8 cellular contexts compared by ENCODE assay signal in genomic region chr14:23539209-23539866, GRCh38. TPM values are rescaled to one million over a fixed set of nuclear protein-coding genes. Genes with fewer than 3 reads are reported as not detected.
DNase-seq lines count a peak whose midpoint lies in the region; ATAC-seq and TF ChIP-seq lines count a peak whose summit lies in the region.

No MANE protein-coding gene starts in this region.

- H3K27ac Mint-ChIP-seq in endothelial cell (ENCODE audit: unreplicated experiment) = peak overlapping the region; percentile 32

- H3K4me1 Mint-ChIP-seq in endothelial cell (ENCODE audit: unreplicated experiment) = peaks cover 25% of the 10 kb centered on the region

- H3K27ac ChIP-seq in 22Rv1 = no peak overlapping the region
- no peak overlapping the region for H3K27ac ChIP-seq in DOHH2 (ENCODE audit: low read depth, low read length)
- peak overlapping the region; percentile 67 for H3K27ac ChIP-seq in mesodermal cell (ENCODE audit: low read depth, low read length, severe bottlenecking)

- H4K20me1 ChIP-seq in DOHH2 (ENCODE audit: control insufficient read depth, insufficient read depth, low read depth, low read length) = no peaks in the 10 kb centered on the region

- H3K79me2 ChIP-seq in DOHH2 (ENCODE audit: control insufficient read depth, low read length) = no peaks in the 10 kb centered on the region

- in situ Hi-C loops in SK-MEL-5 (cut with HindIII; ENCODE audit: low pct_unique_long_range_greater_than_20kb, low sequenced_read_pairs) = no loop called here

- no peak overlapping the region for H3K4me2 ChIP-seq in DOHH2 (ENCODE audit: low read length)

- no peaks in the 10 kb centered on the region for H3K9me3 Mint-ChIP-seq in endothelial cell (ENCODE audit: unreplicated experiment)

- TF ChIP-seq EP300 in Ishikawa (IDR thresholded peaks at IDR 0.05; ENCODE audit: borderline replicate concordance) = no peak

- ATAC-seq in GM18870 (IDR thresholded peaks at IDR 0.05; ENCODE audit: unreplicated experiment) (no peak), HG02610 (IDR thresholded peaks at IDR 0.05; ENCODE audit: unreplicated experiment) (no peak)

- H3K9me3 ChIP-seq in DOHH2 (ENCODE audit: control insufficient read depth, insufficient read depth, low read length) = no peaks in the 10 kb centered on the region
- no peaks in the 10 kb centered on the region for H3K9me3 ChIP-seq in mesodermal cell (ENCODE audit: control insufficient read depth, low read length)

- no peaks in the 10 kb centered on the region for H3F3A ChIP-seq in DOHH2 (ENCODE audit: control insufficient read depth, insufficient read depth)

- H3K36me3 Mint-ChIP-seq in endothelial cell (ENCODE audit: low read depth, unreplicated experiment) = peaks cover 15% of the 10 kb centered on the region

- DNase-seq in SK-MEL-5 (ENCODE audit: low read depth, low spot score) = peak; percentile 78
- peak; percentile 71 for DNase-seq in endothelial cell (ENCODE audit: low spot score)

- H3K4me3 Mint-ChIP-seq in endothelial cell (ENCODE audit: unreplicated experiment) = peak overlapping the region; percentile 53

- no peaks in the 10 kb centered on the region for H3K27me3 ChIP-seq in DOHH2 (ENCODE audit: control insufficient read depth, low read length)

- peaks cover 6% of the 10 kb centered on the region for H3K4me1 ChIP-seq in DOHH2 (ENCODE audit: control insufficient read depth, low read length)
- peaks cover 23% of the 10 kb centered on the region for H3K4me1 ChIP-seq in mesodermal cell (ENCODE audit: control insufficient read depth, insufficient read depth, low read length, poor library complexity, severe bottlenecking)

- no peak overlapping the region for H3K4me3 ChIP-seq in DOHH2 (ENCODE audit: low read length)
- H3K4me3 ChIP-seq in mesodermal cell (ENCODE audit: extremely low read depth, insufficient read depth, low read length, poor library complexity, severe bottlenecking) = no peak overlapping the region

- H3K36me3 ChIP-seq in DOHH2 (ENCODE audit: control insufficient read depth, low read length) (no peaks in the 10 kb centered on the region), mesodermal cell (ENCODE audit: control insufficient read depth, insufficient read depth, low read length) (peaks cover 21% of the 10 kb centered on the region)

- H3K27me3 Mint-ChIP-seq in endothelial cell (ENCODE audit: unreplicated experiment) = peaks cover 10% of the 10 kb centered on the region

- peak; percentile 86 for TF ChIP-seq CTCF in 22Rv1 (IDR thresholded peaks at IDR 0.05)
- peak; percentile 81 for TF ChIP-seq CTCF in DOHH2 (IDR thresholded peaks at IDR 0.05; ENCODE audit: low read depth, low read length, poor library complexity, severe bottlenecking)
- peak; percentile 81 for TF ChIP-seq CTCF in endothelial cell (IDR thresholded peaks at IDR 0.05; ENCODE audit: unreplicated experiment)

- TF ChIP-seq RAD21 in Ishikawa (IDR thresholded peaks at IDR 0.05; ENCODE audit: low read depth) = peak; percentile 58

- 17 to 31% methylated on average over 3 to 6 of the region's 7 CpGs for WGBS in mesodermal cell (ENCODE audit: insufficient coverage in 2 of 2), 2 experiments

- H3K9me2 ChIP-seq in DOHH2 (replicated peaks; ENCODE audit: control insufficient read depth, low read length) = no peaks in the 10 kb centered on the region

TF ChIP-seq in Ishikawa, 13 proteins besides CTCF, POLR2A, EP300 and RAD21:
- TF ChIP-seq ZBTB7A (IDR thresholded peaks at IDR 0.05; ENCODE audit: low read depth) = peak; percentile 76
- no peak for TF ChIP-seq CREB1 (IDR thresholded peaks at IDR 0.05; ENCODE audit: low read depth)

RNA-seq across cellular contexts. Expression of gene ZFHX2, which starts 12.2 kb away (rescaled TPM):
- total RNA-seq in SK-MEL-5 (2014; rRNA removed; shearing (Covaris generic)) = not detected in 2 replicates
- polyA plus RNA-seq in SK-MEL-5 (2015; cell fraction: cytosol; rRNA removed) = 0.15 and 0.24 TPM in 2 replicates
- 0.03 and 1.4 TPM in 2 replicates for polyA plus RNA-seq in SK-MEL-5 (2015; cell fraction: nucleus; rRNA removed)
- 12.7 TPM for total RNA-seq in endothelial cell (ENCODE audit: unreplicated experiment)
- 3.4 TPM for polyA plus RNA-seq in mesodermal cell (2013, experiment 1 of 2)
- polyA plus RNA-seq in mesodermal cell (2013, experiment 2 of 2) = 4.7 TPM

RNA-seq across cellular contexts. Expression of gene THTPA, which starts 16.7 kb away (rescaled TPM):
- total RNA-seq in SK-MEL-5 (2014; rRNA removed; shearing (Covaris generic)) = 9.5 and 11.9 TPM in 2 replicates
- 19.6 and 34.0 TPM in 2 replicates for polyA plus RNA-seq in SK-MEL-5 (2015; cell fraction: cytosol; rRNA removed)
- 23.2 and 41.2 TPM in 2 replicates for polyA plus RNA-seq in SK-MEL-5 (2015; cell fraction: nucleus; rRNA removed)
- 6.9 TPM for total RNA-seq in endothelial cell (ENCODE audit: unreplicated experiment)
- polyA plus RNA-seq in mesodermal cell (2013, experiment 1 of 2) = 10.1 TPM
- polyA plus RNA-seq in mesodermal cell (2013, experiment 2 of 2) = 5.0 TPM

RNA-seq across cellular contexts. Expression of gene AP1G2, which starts 28.3 kb away (rescaled TPM):
- 13.0 and 14.9 TPM in 2 replicates for total RNA-seq in SK-MEL-5 (2014; rRNA removed; shearing (Covaris generic))
- polyA plus RNA-seq in SK-MEL-5 (2015; cell fraction: cytosol; rRNA removed) = 19.2 and 19.5 TPM in 2 replicates
- polyA plus RNA-seq in SK-MEL-5 (2015; cell fraction: nucleus; rRNA removed) = 243 and 252 TPM in 2 replicates
- total RNA-seq in endothelial cell (ENCODE audit: unreplicated experiment) = 134 TPM
- 76.3 TPM for polyA plus RNA-seq in mesodermal cell (2013, experiment 1 of 2)
- polyA plus RNA-seq in mesodermal cell (2013, experiment 2 of 2) = 71.0 TPM

RNA-seq across cellular contexts. Expression of gene JPH4, which starts 39.3 kb away (rescaled TPM):
- total RNA-seq in SK-MEL-5 (2014; rRNA removed; shearing (Covaris generic)) = not detected in 2 replicates
- polyA plus RNA-seq in SK-MEL-5 (2015; cell fraction: cytosol; rRNA removed) = 0.35 TPM in 1 of 2 replicates, not detected in the other
- 3.7 TPM in 1 of 2 replicates, not detected in the other for polyA plus RNA-seq in SK-MEL-5 (2015; cell fraction: nucleus; rRNA removed)
- 0.64 TPM for total RNA-seq in endothelial cell (ENCODE audit: unreplicated experiment)
- 11.4 TPM for polyA plus RNA-seq in mesodermal cell (2013, experiment 1 of 2)
- polyA plus RNA-seq in mesodermal cell (2013, experiment 2 of 2) = 6.2 TPM

Comparison
In these comparisons a context has a peak if more than half of its experiments do, and no peak if none do; other contexts are left out.
1. RNA of gene ZFHX2, which starts 12.2 kb away (total RNA-seq): 12.7 TPM in endothelial cell (single experiment); not detected in SK-MEL-5; every median in the first group is over 10 times any median in the second.
2. Peak in every context shown above with its lines, with median percentiles within 50 percentile points of each other: CTCF ChIP-seq.